ENCODE assay signal across 1 cellular context in genomic region chr19:11735375-11735774, GRCh38.
TF ChIP-seq lines count a peak whose summit lies in the region.

No MANE protein-coding gene starts in this region.

TF ChIP-seq in HEK293, 187 proteins besides CTCF, POLR2A, EP300 and RAD21:
- no peak for TF ChIP-seq BCL11B (tag by site-specific recombination; IDR thresholded peaks at IDR 0.05; ENCODE audit: low read depth)
- peak; percentile 12; the same call in 1 of the 2 replicates for TF ChIP-seq ZNF394 (tag by site-specific recombination; IDR thresholded peaks at IDR 0.05; ENCODE audit: borderline replicate concordance)
TF ChIP-seq in HEK293: peak in this region for 1.
